21 cellular contexts compared by ENCODE assay signal in genomic region chr5:79791843-79792242, GRCh38.
"Had no signal": no experiment of that assay in that cellular context is flagged by ENCODE, and none has a peak within 500 bp of the region (broad histone marks: within the 10 kb centered on the region; RNA-seq: fewer than 3 reads in every experiment).

No MANE protein-coding gene starts in this region.

- DNase-seq: activated CD4-positive, alpha-beta T cell treated with anti-CD3 and anti-CD28 coated beads, Interleukin-2, amount 50 U/mL, for 1 hour; activated CD8-positive, alpha-beta T cell treated with anti-CD3 and anti-CD28 coated beads, Interleukin-2, amount 10 ng/mL, durations not matched to agents 7 days and 5 days; activated gamma-delta T cell; activated naive CD4-positive, alpha-beta T cell treated with anti-CD3 and anti-CD28 coated beads, Interleukin-2, amount 50 U/mL, for 16 hours; activated naive CD8-positive, alpha-beta T cell treated with anti-CD3 and anti-CD28 coated beads, Interleukin-2, amount 50 U/mL, for 24 hours; central memory CD4-positive, alpha-beta T cell; dermis blood vessel endothelial cell; effector CD8-positive, alpha-beta T cell; erythroblast; foreskin keratinocyte; hippocampal formation; naive B cell; occipital lobe; retina; stimulated activated CD4-positive, alpha-beta T cell treated with anti-CD3 and anti-CD28 coated beads, Interleukin-12 subunit alpha, Interleukin-12 subunit beta, amount 100 ng/mL, for 4 hours; stimulated activated CD4-positive, alpha-beta T cell treated with anti-CD3 and anti-CD28 coated beads, Interleukin-4, amount 100 ng/mL, for 4 hours; SW 1271; T-helper 2 cell had no signal

- ATAC-seq: activated CD4-positive, CD25-positive, alpha-beta regulatory T cell treated with anti-CD3 and anti-CD28 coated beads, Interleukin-2, amount 50 U/mL, for 24 hours; activated CD8-positive, alpha-beta T cell treated with anti-CD3 and anti-CD28 coated beads, Interleukin-2, amount 10 ng/mL, durations not matched to agents 7 days and 5 days; activated naive CD8-positive, alpha-beta T cell treated with anti-CD3 and anti-CD28 coated beads, Interleukin-2, amount 50 U/mL, for 24 hours; foreskin keratinocyte had no signal

- H3K4me3 ChIP-seq: lung, tibial nerve had no signal

- H3K27ac ChIP-seq: foreskin keratinocyte, tibial nerve had no signal

- H3K9me3 ChIP-seq: tibial nerve had no signal

- H3K27me3 ChIP-seq: tibial nerve had no signal

- H3K4me1 ChIP-seq: foreskin keratinocyte, tibial nerve had no signal
